In the genomic region with DNA sequence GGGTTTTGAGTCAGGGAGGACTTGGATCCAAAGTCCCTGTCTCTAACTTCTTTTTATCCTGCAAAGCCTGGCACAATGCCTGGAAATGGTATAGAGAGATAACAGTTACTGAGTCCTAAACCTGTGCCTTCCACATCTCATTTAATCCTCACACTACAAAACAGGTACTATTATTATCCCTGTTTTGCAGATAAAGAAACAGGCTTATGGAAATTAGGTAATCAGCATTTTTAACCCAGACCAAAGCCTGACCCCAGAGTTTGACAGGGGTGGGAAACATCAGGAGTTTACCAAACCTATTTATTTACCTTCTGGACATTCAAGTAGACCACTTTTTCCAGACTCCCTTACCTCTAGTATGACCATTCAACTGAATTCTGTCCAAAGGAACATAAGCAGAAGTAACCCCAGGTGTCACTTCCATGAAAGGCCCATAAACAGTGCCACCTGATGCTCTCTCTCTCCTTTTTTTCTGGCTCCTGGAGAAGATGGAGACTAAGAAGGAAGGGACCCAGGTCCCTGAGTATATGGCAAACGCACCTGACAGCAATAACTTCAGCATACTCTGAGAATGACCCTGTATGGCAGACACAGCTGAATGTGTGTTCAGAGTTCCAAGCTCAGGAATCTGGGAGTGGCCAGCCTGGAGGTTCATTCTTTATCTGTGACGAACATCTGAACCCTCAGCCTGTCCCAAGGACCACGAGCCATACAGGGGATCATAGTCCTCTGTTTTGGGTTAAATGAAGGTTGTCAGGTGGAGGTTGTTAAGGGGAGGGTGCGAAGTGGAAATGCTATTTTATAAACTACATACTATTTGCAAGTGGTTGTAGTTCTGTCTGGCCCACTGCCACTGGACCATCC, we compare ENCODE assay signal across 1 cellular context.
TF ChIP-seq lines count a peak whose summit lies in the region.

No MANE protein-coding gene starts in this region.

TF ChIP-seq in HepG2, 621 proteins besides CTCF, POLR2A, EP300 and RAD21 (continued from another document and continues in another):
- TF ChIP-seq, protein P1, sequence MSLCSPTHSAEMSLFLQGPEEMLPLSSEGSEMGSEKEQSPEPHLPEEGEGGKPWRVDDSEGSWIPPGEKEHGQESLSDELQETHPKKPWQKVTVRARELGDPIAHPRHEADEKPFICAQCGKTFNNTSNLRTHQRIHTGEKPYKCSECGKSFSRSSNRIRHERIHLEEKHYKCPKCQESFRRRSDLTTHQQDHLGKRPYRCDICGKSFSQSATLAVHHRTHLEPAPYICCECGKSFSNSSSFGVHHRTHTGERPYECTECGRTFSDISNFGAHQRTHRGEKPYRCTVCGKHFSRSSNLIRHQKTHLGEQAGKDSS (CRISPR knock-in tag; IDR thresholded peaks at IDR 0.05; ENCODE audit: borderline replicate concordance, low read depth), result no peak
- TF ChIP-seq MIXL1 (CRISPR knock-in tag; IDR thresholded peaks at IDR 0.05), result peak; percentile 50; the same call in 1 of the 2 replicates
- no peak for TF ChIP-seq SP4 (CRISPR knock-in tag; IDR thresholded peaks at IDR 0.05)
- no peak for TF ChIP-seq TCF7 (IDR thresholded peaks at IDR 0.05; ENCODE audit: low read depth)
- TF ChIP-seq ZNF678 (CRISPR knock-in tag; IDR thresholded peaks at IDR 0.05), result no peak
- TF ChIP-seq, protein P2, sequence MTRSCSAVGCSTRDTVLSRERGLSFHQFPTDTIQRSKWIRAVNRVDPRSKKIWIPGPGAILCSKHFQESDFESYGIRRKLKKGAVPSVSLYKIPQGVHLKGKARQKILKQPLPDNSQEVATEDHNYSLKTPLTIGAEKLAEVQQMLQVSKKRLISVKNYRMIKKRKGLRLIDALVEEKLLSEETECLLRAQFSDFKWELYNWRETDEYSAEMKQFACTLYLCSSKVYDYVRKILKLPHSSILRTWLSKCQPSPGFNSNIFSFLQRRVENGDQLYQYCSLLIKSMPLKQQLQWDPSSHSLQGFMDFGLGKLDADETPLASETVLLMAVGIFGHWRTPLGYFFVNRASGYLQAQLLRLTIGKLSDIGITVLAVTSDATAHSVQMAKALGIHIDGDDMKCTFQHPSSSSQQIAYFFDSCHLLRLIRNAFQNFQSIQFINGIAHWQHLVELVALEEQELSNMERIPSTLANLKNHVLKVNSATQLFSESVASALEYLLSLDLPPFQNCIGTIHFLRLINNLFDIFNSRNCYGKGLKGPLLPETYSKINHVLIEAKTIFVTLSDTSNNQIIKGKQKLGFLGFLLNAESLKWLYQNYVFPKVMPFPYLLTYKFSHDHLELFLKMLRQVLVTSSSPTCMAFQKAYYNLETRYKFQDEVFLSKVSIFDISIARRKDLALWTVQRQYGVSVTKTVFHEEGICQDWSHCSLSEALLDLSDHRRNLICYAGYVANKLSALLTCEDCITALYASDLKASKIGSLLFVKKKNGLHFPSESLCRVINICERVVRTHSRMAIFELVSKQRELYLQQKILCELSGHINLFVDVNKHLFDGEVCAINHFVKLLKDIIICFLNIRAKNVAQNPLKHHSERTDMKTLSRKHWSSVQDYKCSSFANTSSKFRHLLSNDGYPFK (CRISPR knock-in tag; IDR thresholded peaks at IDR 0.05; ENCODE audit: borderline replicate concordance), result no peak
- TF ChIP-seq HMG20A (CRISPR knock-in tag; IDR thresholded peaks at IDR 0.05; ENCODE audit: borderline replicate concordance), result 0 out of 2 replicates have a peak, but pooled peaks have one; percentile 24
- TF ChIP-seq, protein P3, sequence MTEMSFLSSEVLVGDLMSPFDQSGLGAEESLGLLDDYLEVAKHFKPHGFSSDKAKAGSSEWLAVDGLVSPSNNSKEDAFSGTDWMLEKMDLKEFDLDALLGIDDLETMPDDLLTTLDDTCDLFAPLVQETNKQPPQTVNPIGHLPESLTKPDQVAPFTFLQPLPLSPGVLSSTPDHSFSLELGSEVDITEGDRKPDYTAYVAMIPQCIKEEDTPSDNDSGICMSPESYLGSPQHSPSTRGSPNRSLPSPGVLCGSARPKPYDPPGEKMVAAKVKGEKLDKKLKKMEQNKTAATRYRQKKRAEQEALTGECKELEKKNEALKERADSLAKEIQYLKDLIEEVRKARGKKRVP (CRISPR knock-in tag; IDR thresholded peaks at IDR 0.05), result no peak
- TF ChIP-seq ZNF746 (CRISPR knock-in tag; IDR thresholded peaks at IDR 0.05), result no peak
- TF ChIP-seq ZIK1 (CRISPR knock-in tag; IDR thresholded peaks at IDR 0.05; ENCODE audit: borderline replicate concordance, low read depth), result no peak
- 0 out of 2 replicates have a peak, but pooled peaks have one; percentile 44 for TF ChIP-seq ZNF331 (CRISPR knock-in tag; IDR thresholded peaks at IDR 0.05)
- TF ChIP-seq MTF2 (CRISPR knock-in tag; IDR thresholded peaks at IDR 0.05; ENCODE audit: borderline replicate concordance), result no peak
- TF ChIP-seq, protein P4, sequence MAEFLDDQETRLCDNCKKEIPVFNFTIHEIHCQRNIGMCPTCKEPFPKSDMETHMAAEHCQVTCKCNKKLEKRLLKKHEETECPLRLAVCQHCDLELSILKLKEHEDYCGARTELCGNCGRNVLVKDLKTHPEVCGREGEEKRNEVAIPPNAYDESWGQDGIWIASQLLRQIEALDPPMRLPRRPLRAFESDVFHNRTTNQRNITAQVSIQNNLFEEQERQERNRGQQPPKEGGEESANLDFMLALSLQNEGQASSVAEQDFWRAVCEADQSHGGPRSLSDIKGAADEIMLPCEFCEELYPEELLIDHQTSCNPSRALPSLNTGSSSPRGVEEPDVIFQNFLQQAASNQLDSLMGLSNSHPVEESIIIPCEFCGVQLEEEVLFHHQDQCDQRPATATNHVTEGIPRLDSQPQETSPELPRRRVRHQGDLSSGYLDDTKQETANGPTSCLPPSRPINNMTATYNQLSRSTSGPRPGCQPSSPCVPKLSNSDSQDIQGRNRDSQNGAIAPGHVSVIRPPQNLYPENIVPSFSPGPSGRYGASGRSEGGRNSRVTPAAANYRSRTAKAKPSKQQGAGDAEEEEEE (CRISPR knock-in tag; IDR thresholded peaks at IDR 0.05; ENCODE audit: borderline replicate concordance), result no peak
- TF ChIP-seq CCAR2 (optimal IDR thresholded peaks at IDR 0.05; ENCODE audit: low read depth, low read length), result no peak
- no peak for TF ChIP-seq ZNF546 (CRISPR knock-in tag; conservative IDR thresholded peaks at IDR 0.05)
- TF ChIP-seq FOXA1 (IDR thresholded peaks at IDR 0.05), result no peak
- TF ChIP-seq FOXA1 (CRISPR knock-in tag; IDR thresholded peaks at IDR 0.05), result no peak
- no peak for TF ChIP-seq ZNF879 (CRISPR knock-in tag; IDR thresholded peaks at IDR 0.05)
- TF ChIP-seq, protein P5, sequence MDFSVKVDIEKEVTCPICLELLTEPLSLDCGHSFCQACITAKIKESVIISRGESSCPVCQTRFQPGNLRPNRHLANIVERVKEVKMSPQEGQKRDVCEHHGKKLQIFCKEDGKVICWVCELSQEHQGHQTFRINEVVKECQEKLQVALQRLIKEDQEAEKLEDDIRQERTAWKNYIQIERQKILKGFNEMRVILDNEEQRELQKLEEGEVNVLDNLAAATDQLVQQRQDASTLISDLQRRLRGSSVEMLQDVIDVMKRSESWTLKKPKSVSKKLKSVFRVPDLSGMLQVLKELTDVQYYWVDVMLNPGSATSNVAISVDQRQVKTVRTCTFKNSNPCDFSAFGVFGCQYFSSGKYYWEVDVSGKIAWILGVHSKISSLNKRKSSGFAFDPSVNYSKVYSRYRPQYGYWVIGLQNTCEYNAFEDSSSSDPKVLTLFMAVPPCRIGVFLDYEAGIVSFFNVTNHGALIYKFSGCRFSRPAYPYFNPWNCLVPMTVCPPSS (IDR thresholded peaks at IDR 0.05), result no peak
- TF ChIP-seq ZNF274 (CRISPR knock-in tag; IDR thresholded peaks at IDR 0.05), result no peak
- no peak for TF ChIP-seq RBM22 (optimal IDR thresholded peaks at IDR 0.05; ENCODE audit: low read length)
- TF ChIP-seq SCMH1 (CRISPR knock-in tag; IDR thresholded peaks at IDR 0.05; ENCODE audit: borderline replicate concordance), result no peak
- TF ChIP-seq, protein P6, sequence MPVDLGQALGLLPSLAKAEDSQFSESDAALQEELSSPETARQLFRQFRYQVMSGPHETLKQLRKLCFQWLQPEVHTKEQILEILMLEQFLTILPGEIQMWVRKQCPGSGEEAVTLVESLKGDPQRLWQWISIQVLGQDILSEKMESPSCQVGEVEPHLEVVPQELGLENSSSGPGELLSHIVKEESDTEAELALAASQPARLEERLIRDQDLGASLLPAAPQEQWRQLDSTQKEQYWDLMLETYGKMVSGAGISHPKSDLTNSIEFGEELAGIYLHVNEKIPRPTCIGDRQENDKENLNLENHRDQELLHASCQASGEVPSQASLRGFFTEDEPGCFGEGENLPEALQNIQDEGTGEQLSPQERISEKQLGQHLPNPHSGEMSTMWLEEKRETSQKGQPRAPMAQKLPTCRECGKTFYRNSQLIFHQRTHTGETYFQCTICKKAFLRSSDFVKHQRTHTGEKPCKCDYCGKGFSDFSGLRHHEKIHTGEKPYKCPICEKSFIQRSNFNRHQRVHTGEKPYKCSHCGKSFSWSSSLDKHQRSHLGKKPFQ (CRISPR knock-in tag; IDR thresholded peaks at IDR 0.05; ENCODE audit: insufficient replicate concordance), result no peak
- TF ChIP-seq, protein P7, sequence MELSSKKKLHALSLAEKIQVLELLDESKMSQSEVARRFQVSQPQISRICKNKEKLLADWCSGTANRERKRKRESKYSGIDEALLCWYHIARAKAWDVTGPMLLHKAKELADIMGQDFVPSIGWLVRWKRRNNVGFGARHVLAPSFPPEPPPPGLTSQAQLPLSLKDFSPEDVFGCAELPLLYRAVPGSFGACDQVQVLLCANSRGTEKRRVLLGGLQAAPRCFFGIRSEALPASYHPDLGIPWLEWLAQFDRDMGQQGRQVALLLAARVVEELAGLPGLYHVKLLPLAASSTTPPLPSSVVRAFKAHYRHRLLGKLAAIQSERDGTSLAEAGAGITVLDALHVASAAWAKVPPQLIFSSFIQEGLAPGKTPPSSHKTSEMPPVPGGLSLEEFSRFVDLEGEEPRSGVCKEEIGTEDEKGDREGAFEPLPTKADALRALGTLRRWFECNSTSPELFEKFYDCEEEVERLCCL (CRISPR knock-in tag; IDR thresholded peaks at IDR 0.05; ENCODE audit: borderline replicate concordance), result no peak
- TF ChIP-seq ZNF350 (CRISPR knock-in tag; IDR thresholded peaks at IDR 0.05; ENCODE audit: borderline replicate concordance, low read depth), result no peak
- TF ChIP-seq, protein P8, sequence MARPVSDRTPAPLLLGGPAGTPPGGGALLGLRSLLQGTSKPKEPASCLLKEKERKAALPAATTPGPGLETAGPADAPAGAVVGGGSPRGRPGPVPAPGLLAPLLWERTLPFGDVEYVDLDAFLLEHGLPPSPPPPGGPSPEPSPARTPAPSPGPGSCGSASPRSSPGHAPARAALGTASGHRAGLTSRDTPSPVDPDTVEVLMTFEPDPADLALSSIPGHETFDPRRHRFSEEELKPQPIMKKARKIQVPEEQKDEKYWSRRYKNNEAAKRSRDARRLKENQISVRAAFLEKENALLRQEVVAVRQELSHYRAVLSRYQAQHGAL (CRISPR knock-in tag; IDR thresholded peaks at IDR 0.05; ENCODE audit: not compliant biosample characterization), result no peak
- TF ChIP-seq, protein P9, sequence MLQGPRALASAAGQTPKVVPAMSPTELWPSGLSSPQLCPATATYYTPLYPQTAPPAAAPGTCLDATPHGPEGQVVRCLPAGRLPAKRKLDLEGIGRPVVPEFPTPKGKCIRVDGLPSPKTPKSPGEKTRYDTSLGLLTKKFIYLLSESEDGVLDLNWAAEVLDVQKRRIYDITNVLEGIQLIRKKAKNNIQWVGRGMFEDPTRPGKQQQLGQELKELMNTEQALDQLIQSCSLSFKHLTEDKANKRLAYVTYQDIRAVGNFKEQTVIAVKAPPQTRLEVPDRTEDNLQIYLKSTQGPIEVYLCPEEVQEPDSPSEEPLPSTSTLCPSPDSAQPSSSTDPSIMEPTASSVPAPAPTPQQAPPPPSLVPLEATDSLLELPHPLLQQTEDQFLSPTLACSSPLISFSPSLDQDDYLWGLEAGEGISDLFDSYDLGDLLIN (CRISPR knock-in tag; IDR thresholded peaks at IDR 0.05; ENCODE audit: borderline replicate concordance), result no peak
- no peak for TF ChIP-seq XBP1 (CRISPR knock-in tag; IDR thresholded peaks at IDR 0.05)
- TF ChIP-seq MXI1 (IDR thresholded peaks at IDR 0.05; ENCODE audit: borderline replicate concordance, low read depth, low read length), result no peak
- TF ChIP-seq SRF (IDR thresholded peaks at IDR 0.05; ENCODE audit: low read depth, low read length), result no peak
- no peak for TF ChIP-seq RBAK (CRISPR knock-in tag; IDR thresholded peaks at IDR 0.05)
- no peak for TF ChIP-seq NFATC3 (CRISPR knock-in tag; IDR thresholded peaks at IDR 0.05)
- TF ChIP-seq CENPX (CRISPR knock-in tag; IDR thresholded peaks at IDR 0.05), result no peak
- TF ChIP-seq ZFX (CRISPR knock-in tag; IDR thresholded peaks at IDR 0.05; ENCODE audit: low read depth), result no peak
- TF ChIP-seq NRL (CRISPR knock-in tag; IDR thresholded peaks at IDR 0.05; ENCODE audit: borderline replicate concordance), result no peak
- TF ChIP-seq, protein P10, sequence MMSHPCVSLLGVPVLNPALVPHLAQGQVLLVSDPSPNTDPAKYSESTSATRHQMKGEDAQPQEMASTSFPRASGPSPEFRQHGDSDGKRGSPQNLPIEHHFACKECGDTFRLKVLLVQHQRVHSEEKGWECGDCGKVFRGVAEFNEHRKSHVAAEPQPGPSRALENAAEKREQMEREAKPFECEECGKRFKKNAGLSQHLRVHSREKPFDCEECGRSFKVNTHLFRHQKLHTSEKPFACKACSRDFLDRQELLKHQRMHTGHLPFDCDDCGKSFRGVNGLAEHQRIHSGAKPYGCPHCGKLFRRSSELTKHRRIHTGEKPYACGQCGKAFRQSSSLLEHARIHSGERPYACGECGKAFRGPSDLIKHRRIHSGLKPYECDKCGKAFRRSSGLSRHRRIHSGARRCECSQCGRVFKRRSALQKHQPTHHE (CRISPR knock-in tag; IDR thresholded peaks at IDR 0.05; ENCODE audit: borderline replicate concordance), result no peak
- TF ChIP-seq PTBP1 (IDR thresholded peaks at IDR 0.05; ENCODE audit: low read depth, low read length, poor library complexity, severe bottlenecking), result no peak
- TF ChIP-seq, protein P11, sequence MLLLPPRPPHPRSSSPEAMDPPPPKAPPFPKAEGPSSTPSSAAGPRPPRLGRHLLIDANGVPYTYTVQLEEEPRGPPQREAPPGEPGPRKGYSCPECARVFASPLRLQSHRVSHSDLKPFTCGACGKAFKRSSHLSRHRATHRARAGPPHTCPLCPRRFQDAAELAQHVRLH (CRISPR knock-in tag; IDR thresholded peaks at IDR 0.05; ENCODE audit: borderline replicate concordance, low read depth), result no peak
- TF ChIP-seq, protein P12, sequence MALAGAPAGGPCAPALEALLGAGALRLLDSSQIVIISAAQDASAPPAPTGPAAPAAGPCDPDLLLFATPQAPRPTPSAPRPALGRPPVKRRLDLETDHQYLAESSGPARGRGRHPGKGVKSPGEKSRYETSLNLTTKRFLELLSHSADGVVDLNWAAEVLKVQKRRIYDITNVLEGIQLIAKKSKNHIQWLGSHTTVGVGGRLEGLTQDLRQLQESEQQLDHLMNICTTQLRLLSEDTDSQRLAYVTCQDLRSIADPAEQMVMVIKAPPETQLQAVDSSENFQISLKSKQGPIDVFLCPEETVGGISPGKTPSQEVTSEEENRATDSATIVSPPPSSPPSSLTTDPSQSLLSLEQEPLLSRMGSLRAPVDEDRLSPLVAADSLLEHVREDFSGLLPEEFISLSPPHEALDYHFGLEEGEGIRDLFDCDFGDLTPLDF (CRISPR knock-in tag; IDR thresholded peaks at IDR 0.05), result no peak
